In genomic region chr16:83187404-83187803, GRCh38 we compare ENCODE assay signal across 1 cellular context.
TF ChIP-seq lines count a peak whose summit lies in the region.

No MANE protein-coding gene starts in this region.

TF ChIP-seq in SK-N-SH, 30 proteins besides CTCF, POLR2A, EP300 and RAD21 (continued from another document):
- TF ChIP-seq ZBTB33 (IDR thresholded peaks at IDR 0.05; ENCODE audit: borderline replicate concordance, low read depth): no peak
- TF ChIP-seq USF2 (IDR thresholded peaks at IDR 0.05; ENCODE audit: borderline replicate concordance, low read depth, low read length): no peak
- no peak for TF ChIP-seq CHD2 (IDR thresholded peaks at IDR 0.05; ENCODE audit: low read length, partially characterized antibody)
- TF ChIP-seq FOXJ3 (CRISPR knock-in tag; IDR thresholded peaks at IDR 0.05): no peak
- TF ChIP-seq IRF3 (IDR thresholded peaks at IDR 0.05; ENCODE audit: low read depth, low read length): no peak
- TF ChIP-seq USF1 (IDR thresholded peaks at IDR 0.05; ENCODE audit: borderline replicate concordance, low read depth): no peak
